Comparison of ENCODE assay signal across 19 cellular contexts in the genomic region with DNA sequence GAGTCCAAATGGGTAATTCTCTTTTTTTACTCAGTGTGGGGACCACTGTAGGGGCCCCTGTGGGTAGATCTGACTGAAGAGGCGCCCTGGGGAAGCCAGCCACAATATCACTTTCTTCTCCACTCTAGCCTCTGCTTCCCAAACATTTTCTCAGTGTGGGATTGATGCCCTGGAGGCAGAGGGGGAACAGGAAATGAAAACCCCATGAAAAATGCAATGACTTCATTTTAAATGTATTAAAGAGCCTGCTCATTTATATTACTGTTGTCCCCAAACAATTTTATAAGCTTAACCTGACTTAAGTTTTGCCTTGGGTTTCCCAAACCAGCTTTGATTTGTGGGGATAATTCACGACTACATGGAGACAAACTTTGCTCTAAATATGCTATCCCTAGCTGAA.
DNase-seq lines count a peak whose midpoint lies in the region; ATAC-seq and TF ChIP-seq lines count a peak whose summit lies in the region.
"Had no signal": no experiment of that assay in that cellular context is flagged by ENCODE, and none has a peak within 500 bp of the region (broad histone marks: within the 10 kb centered on the region; RNA-seq: fewer than 3 reads in every experiment).

No MANE protein-coding gene starts in this region.

- no peak overlapping the region for H3K4me3 Mint-ChIP-seq in osteocyte (ENCODE audit: unreplicated experiment)
- H3K4me3 Mint-ChIP-seq in activated T-helper 17 cell treated with anti-CD3 and anti-CD28 coated beads, Interleukin-2, amount 50 U/mL, for 72 hours = no peak overlapping the region
- H3K4me3 Mint-ChIP-seq: B cell; CD4-positive, CD25-positive, alpha-beta regulatory T cell; CD8-positive, alpha-beta memory T cell; HFFc6; IgD-negative memory B cell had no signal

- peaks cover 32% of the 10 kb centered on the region for H3K9me3 Mint-ChIP-seq in osteocyte (ENCODE audit: unreplicated experiment)
- no peaks in the 10 kb centered on the region for H3K9me3 Mint-ChIP-seq in activated T-helper 17 cell treated with anti-CD3 and anti-CD28 coated beads, Interleukin-2, amount 50 U/mL, for 72 hours
- H3K9me3 Mint-ChIP-seq: CD4-positive, CD25-positive, alpha-beta regulatory T cell had no signal

- H3K36me3 ChIP-seq in BJ (ENCODE audit: control insufficient read depth, insufficient read depth, low read length) = no peaks in the 10 kb centered on the region

- DNase-seq in BJ (ENCODE audit: low read depth) (peak; percentile 33), ELR (ENCODE audit: low read depth) (peak; percentile 18), RPMI7951 (ENCODE audit: low read depth) (peak; percentile 50), osteocyte (ENCODE audit: extremely low spot score, unreplicated experiment) (peak; percentile 63), NCI-H748 (lab: John Stamatoyannopoulos, UW; ENCODE audit: unreplicated experiment) (no peak)
- no peak for DNase-seq in activated CD8-positive, alpha-beta memory T cell treated with anti-CD3 and anti-CD28 coated beads, Interleukin-2, amount 50 U/mL, for 48 hours
- DNase-seq: 8988T; C1 segment of cervical spinal cord; CD4-positive, CD25-positive, alpha-beta regulatory T cell; CD8-positive, alpha-beta memory T cell; COR-L47; GM23248; HCEC 1CT; HFFc6; KBM-7 had no signal

- H3K36me3 Mint-ChIP-seq in osteocyte (ENCODE audit: unreplicated experiment) = no peaks in the 10 kb centered on the region
- no peaks in the 10 kb centered on the region for H3K36me3 Mint-ChIP-seq in activated T-helper 17 cell treated with anti-CD3 and anti-CD28 coated beads, Interleukin-2, amount 50 U/mL, for 72 hours (ENCODE audit: low read depth)
- H3K36me3 Mint-ChIP-seq: CD4-positive, CD25-positive, alpha-beta regulatory T cell; CD8-positive, alpha-beta memory T cell; IgD-negative memory B cell had no signal

- POLR2A ChIA-PET in BJ (lab: Charles Lee) = no interaction called here

- ATAC-seq in activated T-helper 17 cell treated with anti-CD3 and anti-CD28 coated beads, Interleukin-2, amount 50 U/mL, for 72 hours (replicated peaks) = no peak
- ATAC-seq: HepG2 had no signal

- H3K27me3 Mint-ChIP-seq in osteocyte (ENCODE audit: unreplicated experiment) = no peaks in the 10 kb centered on the region
- H3K27me3 Mint-ChIP-seq in activated T-helper 17 cell treated with anti-CD3 and anti-CD28 coated beads, Interleukin-2, amount 50 U/mL, for 72 hours = peaks cover 41% of the 10 kb centered on the region

- H3K27ac Mint-ChIP-seq in osteocyte (ENCODE audit: unreplicated experiment) = no peak overlapping the region
- no peak overlapping the region for H3K27ac Mint-ChIP-seq in activated T-helper 17 cell treated with anti-CD3 and anti-CD28 coated beads, Interleukin-2, amount 50 U/mL, for 72 hours
- H3K27ac Mint-ChIP-seq: B cell; CD4-positive, CD25-positive, alpha-beta regulatory T cell; CD8-positive, alpha-beta memory T cell; HFFc6; IgD-negative memory B cell had no signal

- CTCF ChIA-PET in BJ (lab: Yijun Ruan, JAX) = no interaction called here

- H3K4me1 Mint-ChIP-seq in osteocyte (ENCODE audit: unreplicated experiment) = no peaks in the 10 kb centered on the region
- H3K4me1 Mint-ChIP-seq in activated T-helper 17 cell treated with anti-CD3 and anti-CD28 coated beads, Interleukin-2, amount 50 U/mL, for 72 hours = no peaks in the 10 kb centered on the region
- H3K4me1 Mint-ChIP-seq: B cell; CD4-positive, CD25-positive, alpha-beta regulatory T cell; CD8-positive, alpha-beta memory T cell; IgD-negative memory B cell had no signal

- TF ChIP-seq CTCF in BJ (IDR thresholded peaks at IDR 0.05; ENCODE audit: insufficient read depth, low read depth, low read length) = no peak
- TF ChIP-seq CTCF in osteocyte (IDR thresholded peaks at IDR 0.05) = no peak

- no peaks in the 10 kb centered on the region for H3K27me3 ChIP-seq in BJ (ENCODE audit: control insufficient read depth, insufficient read depth, low read length)

- no peak overlapping the region for H3K4me3 ChIP-seq in BJ (ENCODE audit: low read depth, low read length)
- H3K4me3 ChIP-seq: GM23248 had no signal

Comparison
In these comparisons a context has a peak if more than half of its experiments do, and no peak if none do; other contexts are left out.
1. DNase-seq: peak in BJ (single experiment), ELR (single experiment), RPMI7951 (single experiment) and osteocyte (single experiment); none in NCI-H748 (single experiment) and activated CD8-positive, alpha-beta memory T cell treated with anti-CD3 and anti-CD28 coated beads, Interleukin-2, amount 50 U/mL, for 48 hours (single experiment).